Comparison of ENCODE assay signal across 25 cellular contexts in the genomic region with DNA sequence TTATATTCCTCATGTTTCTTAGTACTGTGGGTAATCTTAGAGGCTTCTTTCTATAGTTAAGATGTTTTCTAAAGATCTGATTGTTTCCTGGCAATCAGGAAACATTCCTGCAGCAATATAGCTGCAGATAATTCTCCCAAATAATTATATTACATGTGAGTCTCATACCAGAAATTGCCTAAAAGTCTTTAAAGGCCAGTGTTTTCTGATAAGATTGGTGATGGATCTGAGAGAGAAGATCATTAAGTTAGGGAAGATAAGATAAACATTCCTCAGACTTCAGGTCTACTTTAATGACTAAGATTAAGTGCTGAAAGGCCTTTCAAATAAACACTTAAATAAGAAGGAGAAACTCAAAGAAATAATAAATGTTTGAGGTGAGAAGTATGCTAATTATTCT.
DNase-seq lines count a peak whose midpoint lies in the region; ATAC-seq, FAIRE-seq and TF ChIP-seq lines count a peak whose summit lies in the region.
"Had no signal": no experiment of that assay in that cellular context is flagged by ENCODE, and none has a peak within 500 bp of the region (broad histone marks: within the 10 kb centered on the region; RNA-seq: fewer than 3 reads in every experiment).

No MANE protein-coding gene starts in this region.

- H3K27ac ChIP-seq in SK-N-SH (ENCODE audit: low read depth in 2 of 2, low read length in 1 of 2) (no peak overlapping the region), endothelial cell of umbilical vein (ENCODE audit: insufficient read depth, low read depth, low read length) (no peak overlapping the region), trophoblast cell (ENCODE audit: low read depth, low read length) (no peak overlapping the region)
- H3K27ac ChIP-seq: 22Rv1, BLaER1 had no signal

- no peak overlapping the region for H2BK120ac ChIP-seq in trophoblast cell (ENCODE audit: insufficient read depth, low read length, poor library complexity)

- intact Hi-C loops in endothelial cell of umbilical vein (cut with micrococcal nuclease) = no loop called here

- TF ChIP-seq RAD21 in SK-N-SH (IDR thresholded peaks at IDR 0.05; ENCODE audit: low read length) = no peak

- CTCF ChIA-PET in SK-N-SH (lab: Yijun Ruan, JAX) (no interaction called here), endothelial cell of umbilical vein (lab: Charles Lee) (interaction anchor here (0.7 to 2.2 kb wide), 3 partner anchors 9 to 156 kb away, joined by 3 to 8 read pairs (median 5); no protein-coding TSS in a partner anchor), GM10248 (lab: Yijun Ruan, JAX) (no interaction called here)

- H4K91ac ChIP-seq in trophoblast cell (ENCODE audit: low read depth, low read length) = no peak overlapping the region

- no peak overlapping the region for H4K8ac ChIP-seq in trophoblast cell (ENCODE audit: low read depth, low read length)

- no peak overlapping the region for H2AFZ ChIP-seq in SK-N-SH (ENCODE audit: low read depth)
- H2AFZ ChIP-seq in endothelial cell of umbilical vein (ENCODE audit: low read depth, low read length) = no peak overlapping the region
- no peak overlapping the region for H2AFZ ChIP-seq in trophoblast cell (ENCODE audit: insufficient read depth, low read length, poor library complexity)

- H3K9me1 ChIP-seq in endothelial cell of umbilical vein (replicated peaks; ENCODE audit: control insufficient read depth, extremely low read depth, insufficient read depth, low read length) = no peaks in the 10 kb centered on the region

- peaks cover 0 to 1% of the 10 kb centered on the region in 2 experiments; a peak in 1 of 4 replicates for H3K4me1 ChIP-seq in SK-N-SH (ENCODE audit: control insufficient read depth in 1 of 2, insufficient read depth in 2 of 2, low read depth in 1 of 2, low read length in 1 of 2)
- peaks cover 20% of the 10 kb centered on the region for H3K4me1 ChIP-seq in endothelial cell of umbilical vein (ENCODE audit: control insufficient read depth, extremely low read depth, insufficient read depth, low read length)
- peaks cover 0 to 4% of the 10 kb centered on the region in 2 experiments for H3K4me1 ChIP-seq in trophoblast cell (ENCODE audit: control insufficient read depth in 1 of 2, insufficient read depth in 2 of 2, low read length in 2 of 2)
- H3K4me1 ChIP-seq: BE2C, BLaER1 had no signal

- H3K9me3 ChIP-seq in SK-N-SH (no peaks in the 10 kb centered on the region), endothelial cell of umbilical vein (replicated peaks; ENCODE audit: control insufficient read depth, insufficient read depth, low read length) (no peaks in the 10 kb centered on the region), trophoblast cell (ENCODE audit: insufficient read depth, low read depth, low read length) (no peaks in the 10 kb centered on the region)
- H3K9me3 ChIP-seq: BE2C, BLaER1 had no signal

- FAIRE-seq in RCC 7860 (lab: Jason Lieb, UNC) (peak; percentile 30), endothelial cell of umbilical vein (lab: Jason Lieb, UNC) (no peak)
- FAIRE-seq: D721Med, G401.6, GM12878, GM12892, GM18507 had no signal

- H4K20me1 ChIP-seq in SK-N-SH (ENCODE audit: insufficient read depth) (no peaks in the 10 kb centered on the region), endothelial cell of umbilical vein (replicated peaks; ENCODE audit: control insufficient read depth, extremely low read depth, insufficient read depth, low read length) (no peaks in the 10 kb centered on the region)
- H4K20me1 ChIP-seq: BLaER1 had no signal

- no peak overlapping the region for H3K14ac ChIP-seq in trophoblast cell (ENCODE audit: low read length)

- BruUV-seq in endothelial cell of umbilical vein (replicated peaks; lab: Mats Ljungman, UMichigan) = TSS peak; percentile 38

- DNase-seq in SK-N-SH (no peak), RCC 7860 (ENCODE audit: low spot score) (no peak), endothelial cell of umbilical vein (ENCODE audit: low read depth, low spot score) (no peak), trophoblast cell (peak; percentile 4 to 79), GM10248 (ENCODE audit: extremely low spot score) (no peak), H7 (no peak)
- DNase-seq: ACHN; BE2C; C1 segment of cervical spinal cord; Calu3; CD4-positive, alpha-beta memory T cell; CD4-positive, CD25-positive, alpha-beta regulatory T cell; CD8-positive, alpha-beta memory T cell; COR-L47; DMS79 treated with DMSO at 0.1 percent for 48 hours; GF-D8 had no signal

- H3K4ac ChIP-seq in trophoblast cell (ENCODE audit: low read depth, low read length) = no peak overlapping the region

- POLR2A ChIA-PET in SK-N-SH (lab: Yijun Ruan, JAX) = no interaction called here
- POLR2A ChIA-PET in endothelial cell of umbilical vein (lab: Charles Lee) = no interaction called here
- POLR2A ChIA-PET in GM10248 (lab: Yijun Ruan, JAX) = no interaction called here

- dilution Hi-C loops in endothelial cell of umbilical vein (cut with MboI; ENCODE audit: extremely low pct_ligation_motif_present, low sequenced_read_pairs) = loop anchor here (25.0 kb wide), 1 partner anchor 120 kb away; a partner anchor contains a TSS

- H2AK5ac ChIP-seq in trophoblast cell (ENCODE audit: low read length) = no peak overlapping the region

- H3F3A ChIP-seq in SK-N-SH (replicated peaks; ENCODE audit: insufficient read depth) = peaks cover 2% of the 10 kb centered on the region

- no peak overlapping the region for H3K4me2 ChIP-seq in SK-N-SH
- H3K4me2 ChIP-seq in endothelial cell of umbilical vein (ENCODE audit: insufficient read depth, low read length) = no peak overlapping the region
- H3K4me2 ChIP-seq in trophoblast cell (ENCODE audit: low read length) = no peak overlapping the region
- H3K4me2 ChIP-seq: BLaER1 had no signal

- no peak overlapping the region for H2BK12ac ChIP-seq in trophoblast cell (ENCODE audit: low read length)

- H3K4me3 ChIP-seq in SK-N-SH (ENCODE audit: low read depth in 2 of 2, low read length in 1 of 2) (no peak overlapping the region), endothelial cell of umbilical vein (replicated peaks in 1 of 3; ENCODE audit: insufficient read depth in 1 of 3, low read depth in 1 of 3, low read length in 3 of 3) (no peak overlapping the region), trophoblast cell (ENCODE audit: low read depth, low read length) (no peak overlapping the region), H7 (ENCODE audit: insufficient read depth, low read depth, low read length) (no peak overlapping the region)
- H3K4me3 ChIP-seq: BLaER1, GM12878 had no signal

- H2BK5ac ChIP-seq in trophoblast cell (ENCODE audit: low read depth, low read length, poor library complexity) = no peak overlapping the region

- ATAC-seq in SK-N-SH treated with all-trans-retinoic acid at 6 μM for 48 hours = no peak
- no peak for ATAC-seq in HG03135 (IDR thresholded peaks at IDR 0.05; ENCODE audit: unreplicated experiment)
- ATAC-seq: GM12878 had no signal

- H3K9ac ChIP-seq in SK-N-SH = no peak overlapping the region
- no peak overlapping the region for H3K9ac ChIP-seq in endothelial cell of umbilical vein (replicated peaks; ENCODE audit: extremely low read depth, insufficient read depth, low read length)
- H3K9ac ChIP-seq in trophoblast cell (ENCODE audit: low read length) = no peak overlapping the region
- H3K9ac ChIP-seq: BLaER1 had no signal

- H3K18ac ChIP-seq in trophoblast cell (ENCODE audit: low read length) = no peak overlapping the region

- no peak for TF ChIP-seq EP300 in SK-N-SH (IDR thresholded peaks at IDR 0.05; ENCODE audit: borderline replicate concordance in 1 of 2, low read depth in 1 of 2, low read length in 1 of 2)

- no peaks in the 10 kb centered on the region for H3K27me3 ChIP-seq in SK-N-SH (ENCODE audit: insufficient read depth)
- H3K27me3 ChIP-seq in endothelial cell of umbilical vein (ENCODE audit: control insufficient read depth in 2 of 2, insufficient read depth in 2 of 2, low read length in 2 of 2) = no peaks in the 10 kb centered on the region
- H3K27me3 ChIP-seq in trophoblast cell (ENCODE audit: insufficient read depth, low read length) = no peaks in the 10 kb centered on the region
- H3K27me3 ChIP-seq in H7 (ENCODE audit: control insufficient read depth, insufficient read depth, low read length) = no peaks in the 10 kb centered on the region
- H3K27me3 ChIP-seq: BE2C, BLaER1 had no signal

- TF ChIP-seq CTCF in SK-N-SH (IDR thresholded peaks at IDR 0.05) = no peak
- TF ChIP-seq CTCF in endothelial cell of umbilical vein (IDR thresholded peaks at IDR 0.05; ENCODE audit: extremely low read depth in 1 of 2, insufficient read depth in 1 of 2, low read depth in 1 of 2, low read length in 2 of 2) = no peak
- TF ChIP-seq CTCF in GM10248 (IDR thresholded peaks at IDR 0.05; ENCODE audit: control extremely low read depth, extremely low read depth, low read depth, missing control alignments) = no peak

- H4K12ac ChIP-seq in trophoblast cell (ENCODE audit: low read depth, low read length) = no peak overlapping the region

- no peak overlapping the region for H3K23ac ChIP-seq in trophoblast cell (ENCODE audit: low read length)

- H3K79me1 ChIP-seq in trophoblast cell (ENCODE audit: low read length) = no peaks in the 10 kb centered on the region

- no peak for TF ChIP-seq POLR2A in endothelial cell of umbilical vein (IDR thresholded peaks at IDR 0.05; ENCODE audit: low read depth, low read length)

- no peaks in the 10 kb centered on the region for H3K9me2 ChIP-seq in SK-N-SH

- H3K79me2 ChIP-seq in SK-N-SH (ENCODE audit: insufficient read depth) = no peaks in the 10 kb centered on the region
- no peaks in the 10 kb centered on the region for H3K79me2 ChIP-seq in endothelial cell of umbilical vein (ENCODE audit: control insufficient read depth, insufficient read depth, low read length)
- H3K79me2 ChIP-seq in trophoblast cell (ENCODE audit: control insufficient read depth, insufficient read depth, low read length, poor library complexity) = no peaks in the 10 kb centered on the region

- H3K36me3 ChIP-seq in SK-N-SH (replicated peaks in 1 of 2; ENCODE audit: control insufficient read depth in 1 of 2, insufficient read depth in 2 of 2, low read length in 1 of 2) = no peaks in the 10 kb centered on the region
- H3K36me3 ChIP-seq in endothelial cell of umbilical vein (ENCODE audit: control insufficient read depth in 2 of 2, extremely low read depth in 1 of 2, insufficient read depth in 2 of 2, low read length in 2 of 2) = no peaks in the 10 kb centered on the region
- H3K36me3 ChIP-seq in trophoblast cell (ENCODE audit: control insufficient read depth in 1 of 2, insufficient read depth in 2 of 2, low read length in 2 of 2) = no peaks in the 10 kb centered on the region
- no peaks in the 10 kb centered on the region for H3K36me3 ChIP-seq in H7 (replicated peaks; ENCODE audit: control insufficient read depth, insufficient read depth, low read length)
- H3K36me3 ChIP-seq: BE2C, BLaER1 had no signal

TF ChIP-seq in SK-N-SH treated with all-trans-retinoic acid at 6 μM for 48 hours, 23 proteins besides CTCF, POLR2A, EP300 and RAD21 (continues in another document):
- peak; percentile 63; the same call in 1 of the 2 replicates for TF ChIP-seq ISL1 (CRISPR knock-in tag; IDR thresholded peaks at IDR 0.05)

TF ChIP-seq in SK-N-SH, 30 proteins besides CTCF, POLR2A, EP300 and RAD21 (continues in another document):
- TF ChIP-seq RCOR1 (IDR thresholded peaks at IDR 0.05; ENCODE audit: low read length) (no peak), TCF12 (IDR thresholded peaks at IDR 0.05) (no peak)

TF ChIP-seq in endothelial cell of umbilical vein, 7 proteins besides CTCF, POLR2A, EP300 and RAD21 (continues in another document):
- TF ChIP-seq GATA2 (IDR thresholded peaks at IDR 0.05; ENCODE audit: insufficient read depth, insufficient read length, low read depth, low read length) (no peak), EZH2 (IDR thresholded peaks at IDR 0.05; ENCODE audit: borderline replicate concordance, low read depth, low read length, severe bottlenecking) (no peak)

Comparison
In these comparisons a context has a peak if more than half of its experiments do, and no peak if none do; other contexts are left out.
1. DNase-seq: peak in trophoblast cell (2 of 2); none in SK-N-SH (single experiment), RCC 7860 (single experiment), endothelial cell of umbilical vein (single experiment), GM10248 (single experiment) and H7 (single experiment).